In genomic region chr1:25729774-25730173, GRCh38 we compare ENCODE assay signal across 12 cellular contexts.
DNase-seq lines count a peak whose midpoint lies in the region; ATAC-seq and TF ChIP-seq lines count a peak whose summit lies in the region.
"Had no signal": no experiment of that assay in that cellular context is flagged by ENCODE, and none has a peak within 500 bp of the region (broad histone marks: within the 10 kb centered on the region; RNA-seq: fewer than 3 reads in every experiment).

No MANE protein-coding gene starts in this region.

- CTCF ChIA-PET in activated naive CD4-positive, alpha-beta T cell treated with anti-CD3 and anti-CD28 coated beads, Interleukin-2, amount 10 ng/mL, durations not matched to agents 7 days and 5 days (lab: Charles Lee): no interaction called here

- no peaks in the 10 kb centered on the region for H3K9me3 Mint-ChIP-seq in activated naive CD4-positive, alpha-beta T cell treated with anti-CD3 and anti-CD28 coated beads, Interleukin-2, amount 10 ng/mL, durations not matched to agents 7 days and 5 days
- H3K9me3 Mint-ChIP-seq in brain: peaks cover 0 to 2% (median 0%) of the 10 kb centered on the region in 5 experiments
- H3K9me3 Mint-ChIP-seq: central memory CD8-positive, alpha-beta T cell had no signal

- DNase-seq in activated naive CD4-positive, alpha-beta T cell treated with anti-CD3 and anti-CD28 coated beads, Interleukin-2, amount 10 ng/mL, durations not matched to agents 7 days and 5 days: no peak
- no peak for DNase-seq in activated naive CD4-positive, alpha-beta T cell treated with Interleukin-2 at 50 U/mL for 16 hours
- peak; percentile 15 for DNase-seq in NCI-H146 treated with DMSO at 0.1 percent for 48 hours (lab: John Stamatoyannopoulos, UW; ENCODE audit: unreplicated experiment)
- peak; percentile 25 for DNase-seq in sciatic nerve (ENCODE audit: low spot score)
- no peak for DNase-seq in stimulated activated CD4-positive, alpha-beta T cell treated with anti-CD3 and anti-CD28 coated beads, Interleukin-1b, Interleukin-23, amount 100 ng/mL, for 48 hours
- DNase-seq in HK-2 (ENCODE audit: unreplicated experiment): no peak
- no peak for DNase-seq in foreskin fibroblast
- DNase-seq: activated CD8-positive, alpha-beta T cell treated with anti-CD3 and anti-CD28 coated beads, Interleukin-2, amount 10 ng/mL, durations not matched to agents 7 days and 5 days; stimulated activated CD4-positive, alpha-beta T cell treated with anti-CD3 and anti-CD28 coated beads, Interleukin-4, amount 100 ng/mL, for 1 hour; trophoblast cell had no signal

- peak overlapping the region; percentile 75 for H3K27ac Mint-ChIP-seq in activated naive CD4-positive, alpha-beta T cell treated with anti-CD3 and anti-CD28 coated beads, Interleukin-2, amount 10 ng/mL, durations not matched to agents 7 days and 5 days
- H3K27ac Mint-ChIP-seq in brain: peak overlapping the region; percentile 83 to 98 (median 93)
- H3K27ac Mint-ChIP-seq: activated CD8-positive, alpha-beta T cell treated with anti-CD3 and anti-CD28 coated beads, Interleukin-2, amount 10 ng/mL, durations not matched to agents 7 days and 5 days had no signal

- TF ChIP-seq CTCF in brain (conservative IDR thresholded peaks at IDR 0.05) (no peak), foreskin fibroblast (IDR thresholded peaks at IDR 0.05; ENCODE audit: low read depth, low read length) (no peak)

- H3K36me3 Mint-ChIP-seq in activated naive CD4-positive, alpha-beta T cell treated with anti-CD3 and anti-CD28 coated beads, Interleukin-2, amount 10 ng/mL, durations not matched to agents 7 days and 5 days: peaks cover 19% of the 10 kb centered on the region
- H3K36me3 Mint-ChIP-seq in brain: no peaks in the 10 kb centered on the region

- intact Hi-C loops in sciatic nerve (cut with DNase I): no loop called here

- H3K4me3 ChIP-seq in foreskin fibroblast (ENCODE audit: low read depth in 1 of 2, low read length in 2 of 2): no peak overlapping the region

- H3K4me1 Mint-ChIP-seq in activated naive CD4-positive, alpha-beta T cell treated with anti-CD3 and anti-CD28 coated beads, Interleukin-2, amount 10 ng/mL, durations not matched to agents 7 days and 5 days: peaks cover 46% of the 10 kb centered on the region
- peaks cover 85% of the 10 kb centered on the region for H3K4me1 Mint-ChIP-seq in brain

- ATAC-seq in sciatic nerve: no peak

- H3K27me3 Mint-ChIP-seq in activated naive CD4-positive, alpha-beta T cell treated with anti-CD3 and anti-CD28 coated beads, Interleukin-2, amount 10 ng/mL, durations not matched to agents 7 days and 5 days: peaks cover 58% of the 10 kb centered on the region
- no peaks in the 10 kb centered on the region for H3K27me3 Mint-ChIP-seq in brain
- H3K27me3 Mint-ChIP-seq: central memory CD8-positive, alpha-beta T cell had no signal

- no peak overlapping the region for H3K4me3 Mint-ChIP-seq in activated naive CD4-positive, alpha-beta T cell treated with anti-CD3 and anti-CD28 coated beads, Interleukin-2, amount 10 ng/mL, durations not matched to agents 7 days and 5 days
- H3K4me3 Mint-ChIP-seq in brain: peak overlapping the region in 1 of 5 experiments; percentile 48
- H3K4me3 Mint-ChIP-seq: central memory CD8-positive, alpha-beta T cell had no signal

Comparison
In these comparisons a context has a peak if more than half of its experiments do, and no peak if none do; other contexts are left out.
1. DNase-seq: peak in NCI-H146 treated with DMSO at 0.1 percent for 48 hours (single experiment) and sciatic nerve (single experiment); none in activated naive CD4-positive, alpha-beta T cell treated with anti-CD3 and anti-CD28 coated beads, Interleukin-2, amount 10 ng/mL, durations not matched to agents 7 days and 5 days (single experiment), activated naive CD4-positive, alpha-beta T cell treated with Interleukin-2 at 50 U/mL for 16 hours (single experiment), stimulated activated CD4-positive, alpha-beta T cell treated with anti-CD3 and anti-CD28 coated beads, Interleukin-1b, Interleukin-23, amount 100 ng/mL, for 48 hours (single experiment), HK-2 (single experiment) and foreskin fibroblast (0 of 2).